Comparison of ENCODE assay signal across 29 cellular contexts in genomic region chr1:198717510-198717909, GRCh38.
A peak's percentile ranks its signal among the peaks of the same experiment; 100 is the strongest.
DNase-seq lines count a peak whose midpoint lies in the region; ATAC-seq and TF ChIP-seq lines count a peak whose summit lies in the region.
"Had no signal": no experiment of that assay in that cellular context is flagged by ENCODE, and none has a peak within 500 bp of the region (broad histone marks: within the 10 kb centered on the region; RNA-seq: fewer than 3 reads in every experiment).

No MANE protein-coding gene starts in this region.

- no peak overlapping the region for H3K4me3 Mint-ChIP-seq in T-helper 2 cell treated with Interferon-gamma antibody and Interleukin-4, amounts not matched to agents 5 μg/mL and 100 μg/mL, for 36 hours
- H3K4me3 Mint-ChIP-seq in CD4-positive, alpha-beta memory T cell, result no peak overlapping the region
- H3K4me3 Mint-ChIP-seq in activated naive CD8-positive, alpha-beta T cell, result no peak overlapping the region
- H3K4me3 Mint-ChIP-seq in natural killer cell, result no peak overlapping the region

- peaks cover 56% of the 10 kb centered on the region for H3K4me1 ChIP-seq in CD4-positive, alpha-beta memory T cell (ENCODE audit: insufficient read depth, low read length)
- no peaks in the 10 kb centered on the region for H3K4me1 ChIP-seq in foreskin keratinocyte
- no peaks in the 10 kb centered on the region for H3K4me1 ChIP-seq in vagina
- H3K4me1 ChIP-seq: breast epithelium, parathyroid adenoma, upper lobe of right lung had no signal

- TF ChIP-seq CTCF in natural killer cell (IDR thresholded peaks at IDR 0.05) (no peak), foreskin keratinocyte (conservative IDR thresholded peaks at IDR 0.05) (no peak), vagina (IDR thresholded peaks at IDR 0.05) (no peak)

- H3K27me3 Mint-ChIP-seq in T-helper 2 cell treated with Interferon-gamma antibody and Interleukin-4, amounts not matched to agents 5 μg/mL and 100 μg/mL, for 36 hours (ENCODE audit: low read depth), result no peaks in the 10 kb centered on the region
- H3K27me3 Mint-ChIP-seq in CD4-positive, alpha-beta memory T cell, result no peaks in the 10 kb centered on the region
- no peaks in the 10 kb centered on the region for H3K27me3 Mint-ChIP-seq in activated naive CD8-positive, alpha-beta T cell
- H3K27me3 Mint-ChIP-seq in natural killer cell (ENCODE audit: low read depth in 2 of 2), result no peaks in the 10 kb centered on the region

- no peaks in the 10 kb centered on the region for H3K9me3 Mint-ChIP-seq in T-helper 2 cell treated with Interferon-gamma antibody and Interleukin-4, amounts not matched to agents 5 μg/mL and 100 μg/mL, for 36 hours
- no peaks in the 10 kb centered on the region for H3K9me3 Mint-ChIP-seq in CD4-positive, alpha-beta memory T cell
- H3K9me3 Mint-ChIP-seq in activated naive CD8-positive, alpha-beta T cell (ENCODE audit: low read depth), result no peaks in the 10 kb centered on the region
- no peaks in the 10 kb centered on the region for H3K9me3 Mint-ChIP-seq in natural killer cell

- H3K4me3 ChIP-seq in CD4-positive, alpha-beta memory T cell (ENCODE audit: low read length in 2 of 2), result no peak overlapping the region
- no peak overlapping the region for H3K4me3 ChIP-seq in vagina
- H3K4me3 ChIP-seq: breast epithelium, PC-9, smooth muscle cell, upper lobe of right lung had no signal

- no peak for TF ChIP-seq POLR2A in vagina (IDR thresholded peaks at IDR 0.05)

- intact Hi-C loops in CD4-positive, alpha-beta memory T cell (cut with micrococcal nuclease), result loop anchor here (2.0 to 5.0 kb wide), 2 partner anchors 17 to 35 kb away; no protein-coding TSS in a partner anchor
- intact Hi-C loops in natural killer cell (cut with micrococcal nuclease), result no loop called here
- intact Hi-C loops in vagina (cut with DNase I), result no loop called here

- H3K36me3 Mint-ChIP-seq in T-helper 2 cell treated with Interferon-gamma antibody and Interleukin-4, amounts not matched to agents 5 μg/mL and 100 μg/mL, for 36 hours (ENCODE audit: low read depth), result peaks cover 70% of the 10 kb centered on the region
- peaks cover 70 to 79% of the 10 kb centered on the region in 2 donors for H3K36me3 Mint-ChIP-seq in CD4-positive, alpha-beta memory T cell
- H3K36me3 Mint-ChIP-seq in activated naive CD8-positive, alpha-beta T cell, result peaks cover 20% of the 10 kb centered on the region
- peaks cover 47% of the 10 kb centered on the region for H3K36me3 Mint-ChIP-seq in natural killer cell

- no peaks in the 10 kb centered on the region for H3K9me3 ChIP-seq in CD4-positive, alpha-beta memory T cell (ENCODE audit: control insufficient read depth in 1 of 2, low read length in 2 of 2)
- no peaks in the 10 kb centered on the region for H3K9me3 ChIP-seq in vagina
- H3K9me3 ChIP-seq: breast epithelium, upper lobe of right lung had no signal

- POLR2A ChIA-PET in CD4-positive, alpha-beta memory T cell (lab: Charles Lee; ENCODE audit: partially characterized antibody), result interaction anchor here (1.0 to 1.3 kb wide), 2 partner anchors 16 to 35 kb away, joined by 4 read pairs; no protein-coding TSS in a partner anchor

- peak overlapping the region; percentile 58 for H3K27ac Mint-ChIP-seq in T-helper 2 cell treated with Interferon-gamma antibody and Interleukin-4, amounts not matched to agents 5 μg/mL and 100 μg/mL, for 36 hours
- H3K27ac Mint-ChIP-seq in CD4-positive, alpha-beta memory T cell, result peak overlapping the region in 6 of 7 donors; percentile 52 to 86 (median 58)
- peak overlapping the region; percentile 91 for H3K27ac Mint-ChIP-seq in activated naive CD8-positive, alpha-beta T cell
- peak overlapping the region; percentile 76 to 79 for H3K27ac Mint-ChIP-seq in natural killer cell

- ATAC-seq in natural killer cell, result no peak
- ATAC-seq in GM21381 (IDR thresholded peaks at IDR 0.05; ENCODE audit: unreplicated experiment), result no peak
- ATAC-seq in foreskin keratinocyte, result no peak
- ATAC-seq: Right ventricle myocardium inferior, SK-N-SH treated with all-trans-retinoic acid at 6 μM for 48 hours, upper lobe of right lung had no signal

- no peak overlapping the region for H3K27ac ChIP-seq in CD4-positive, alpha-beta memory T cell (ENCODE audit: low read depth, low read length)
- no peak overlapping the region for H3K27ac ChIP-seq in foreskin keratinocyte
- no peak overlapping the region for H3K27ac ChIP-seq in vagina
- H3K27ac ChIP-seq: 22Rv1, breast epithelium, parathyroid adenoma, PC-9, upper lobe of right lung, VCaP had no signal

- H3K36me3 ChIP-seq in CD4-positive, alpha-beta memory T cell (ENCODE audit: insufficient read depth, low read length), result peaks cover 63% of the 10 kb centered on the region
- no peaks in the 10 kb centered on the region for H3K36me3 ChIP-seq in vagina
- H3K36me3 ChIP-seq: breast epithelium, upper lobe of right lung had no signal

- H3K27me3 ChIP-seq in CD4-positive, alpha-beta memory T cell (ENCODE audit: insufficient read depth, low read length), result no peaks in the 10 kb centered on the region
- no peaks in the 10 kb centered on the region for H3K27me3 ChIP-seq in foreskin keratinocyte
- H3K27me3 ChIP-seq in vagina, result no peaks in the 10 kb centered on the region
- H3K27me3 ChIP-seq: breast epithelium, upper lobe of right lung had no signal

- CTCF ChIA-PET in CD4-positive, alpha-beta memory T cell (lab: Charles Lee; ENCODE audit: partially characterized antibody), result interaction anchor here (1.2 kb wide), 1 partner anchor 96 kb away, joined by 3 read pairs; no protein-coding TSS in a partner anchor

- DNase-seq in T-helper 2 cell treated with Interferon-gamma antibody and Interleukin-4, amounts not matched to agents 5 μg/mL and 100 μg/mL, for 36 hours (ENCODE audit: low spot score), result no peak
- DNase-seq in T-helper 2 cell (no peak), natural killer cell (no peak), foreskin keratinocyte (no peak), vagina (ENCODE audit: extremely low spot score in 2 of 2) (no peak)
- DNase-seq in CD4-positive, alpha-beta memory T cell, result no peak
- DNase-seq: activated CD4-positive, alpha-beta T cell treated with anti-CD3 and anti-CD28 coated beads, Interleukin-2, amount 50 U/mL, for 4 hours; activated gamma-delta T cell treated with Interleukin-2 at 50 U/mL for 16 hours; DMS153; effector memory CD4-positive, alpha-beta T cell; head of caudate nucleus; kidney; midbrain; NCI-H1092 treated with DMSO at 0.1 percent for 48 hours; NCI-H187; NCI-H526; PC-9; stimulated activated CD4-positive, alpha-beta T cell treated with anti-CD3 and anti-CD28 coated beads, Interleukin-1b, Interleukin-23, amount 100 ng/mL, for 48 hours; substantia nigra; upper lobe of right lung had no signal

- H3K4me1 Mint-ChIP-seq in T-helper 2 cell treated with Interferon-gamma antibody and Interleukin-4, amounts not matched to agents 5 μg/mL and 100 μg/mL, for 36 hours (ENCODE audit: low read depth), result peaks cover 7% of the 10 kb centered on the region
- H3K4me1 Mint-ChIP-seq in CD4-positive, alpha-beta memory T cell, result peaks cover 23 to 55% (median 35%) of the 10 kb centered on the region in 4 donors
- H3K4me1 Mint-ChIP-seq in activated naive CD8-positive, alpha-beta T cell (ENCODE audit: low read depth), result peaks cover 43% of the 10 kb centered on the region
- peaks cover 21 to 34% of the 10 kb centered on the region in 2 donors for H3K4me1 Mint-ChIP-seq in natural killer cell
